Comparison of ENCODE assay signal across 17 cellular contexts in the genomic region with DNA sequence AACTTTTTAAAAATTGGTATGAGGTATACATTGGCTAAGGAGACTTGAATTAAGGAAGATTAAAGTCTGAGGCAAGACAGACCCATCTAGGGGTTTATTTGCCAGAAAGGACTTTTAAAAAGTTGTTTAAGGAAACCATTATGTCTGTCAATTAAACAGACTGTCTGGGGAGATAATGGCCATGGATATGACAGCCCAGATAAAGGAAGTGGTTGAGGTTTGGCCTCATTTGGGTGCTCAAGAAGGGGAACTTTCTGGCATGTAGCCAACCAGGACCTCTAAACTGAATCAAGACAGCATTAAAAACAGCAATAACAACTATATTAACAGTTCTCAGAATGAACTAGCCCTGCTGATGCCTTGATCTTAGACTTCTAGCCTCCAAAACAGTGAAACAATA. TPM values are rescaled to one million over a fixed set of nuclear protein-coding genes. Genes with fewer than 3 reads are reported as not detected.
DNase-seq lines count a peak whose midpoint lies in the region; ATAC-seq, FAIRE-seq and TF ChIP-seq lines count a peak whose summit lies in the region.
"Had no signal": no experiment of that assay in that cellular context is flagged by ENCODE, and none has a peak within 500 bp of the region (broad histone marks: within the 10 kb centered on the region; RNA-seq: fewer than 3 reads in every experiment).

No MANE protein-coding gene starts in this region.

- no TSS peak for BruUV-seq in OCI-LY7 (replicated peaks; lab: Mats Ljungman, UMichigan)

- H3K9me3 ChIP-seq in BLaER1 treated with 17β-estradiol and CSF1 and Interleukin-3, amounts not matched to agents 10 nM and 100 nM (replicated peaks in 1 of 11) = peaks cover 17 to 36% (median 25%) of the 10 kb centered on the region in 11 experiments
- H3K9me3 ChIP-seq in OCI-LY7 (ENCODE audit: low read length) = peaks cover 25% of the 10 kb centered on the region; the same call in 1 of the 2 replicates

- peak; percentile 26 for FAIRE-seq in GM18507 (lab: Jason Lieb, UNC)

- intact Hi-C loops in OCI-LY7 (cut with micrococcal nuclease; ENCODE audit: unreplicated experiment) = no loop called here

- peak overlapping the region; percentile 68 for H3K27ac Mint-ChIP-seq in central memory CD8-positive, alpha-beta T cell (ENCODE audit: low read depth)
- H3K27ac Mint-ChIP-seq: activated naive CD4-positive, alpha-beta T cell treated with anti-CD3 and anti-CD28 coated beads, Interleukin-2, amount 50 U/mL, for 72 hours had no signal

- H3K4me1 ChIP-seq in BLaER1 treated with 17β-estradiol and CSF1 and Interleukin-3, amounts not matched to agents 10 nM and 100 nM = peaks cover 11 to 50% (median 28%) of the 10 kb centered on the region in 10 experiments
- H3K4me1 ChIP-seq in OCI-LY7 (ENCODE audit: insufficient read depth, low read length, poor library complexity, severe bottlenecking) = peaks cover 12% of the 10 kb centered on the region
- H3K4me1 ChIP-seq: upper lobe of left lung had no signal

- POLR2A ChIA-PET in OCI-LY7 (lab: Charles Lee) = no interaction called here

- no peak overlapping the region for H3K9ac ChIP-seq in BLaER1 treated with 17β-estradiol and CSF1 and Interleukin-3, amounts not matched to agents 10 nM and 100 nM

- no peak overlapping the region for H3K4me3 ChIP-seq in BLaER1 treated with 17β-estradiol and CSF1 and Interleukin-3, amounts not matched to agents 10 nM and 100 nM
- H3K4me3 ChIP-seq in OCI-LY7 (ENCODE audit: low read depth, low read length, poor library complexity, severe bottlenecking) = peak overlapping the region; percentile 4
- H3K4me3 ChIP-seq: hepatocyte, upper lobe of left lung had no signal

- peaks cover 0 to 11% (median 0%) of the 10 kb centered on the region in 11 experiments; a peak in 2 of 22 replicates for H3K27me3 ChIP-seq in BLaER1 treated with 17β-estradiol and CSF1 and Interleukin-3, amounts not matched to agents 10 nM and 100 nM
- H3K27me3 ChIP-seq: hepatocyte, upper lobe of left lung had no signal

- H3K4me1 Mint-ChIP-seq in central memory CD8-positive, alpha-beta T cell = peaks cover 33% of the 10 kb centered on the region

- peak overlapping the region; percentile 3 for H3K4me3 Mint-ChIP-seq in central memory CD8-positive, alpha-beta T cell

- peak overlapping the region; percentile 39 to 77 (median 50) for H3K4me2 ChIP-seq in BLaER1 treated with 17β-estradiol and CSF1 and Interleukin-3, amounts not matched to agents 10 nM and 100 nM
- H3K4me2 ChIP-seq in OCI-LY7 (ENCODE audit: low read length) = peak overlapping the region; percentile 39
- H3K4me2 ChIP-seq: hepatocyte had no signal

- no peaks in the 10 kb centered on the region for H3K79me2 ChIP-seq in OCI-LY7 (ENCODE audit: insufficient read depth, low read depth, low read length)
- H3K79me2 ChIP-seq: hepatocyte had no signal

- no peak overlapping the region for H2AFZ ChIP-seq in OCI-LY7 (ENCODE audit: low read length)
- H2AFZ ChIP-seq: hepatocyte had no signal

- H4K20me1 ChIP-seq in BLaER1 treated with 17β-estradiol and CSF1 and Interleukin-3, amounts not matched to agents 10 nM and 100 nM = no peaks in the 10 kb centered on the region
- H4K20me1 ChIP-seq in OCI-LY7 (ENCODE audit: insufficient read depth, low read length) = no peaks in the 10 kb centered on the region

- CTCF ChIA-PET in OCI-LY7 (lab: Charles Lee; ENCODE audit: unreplicated experiment) = no interaction called here

- TF ChIP-seq CTCF in OCI-LY7 (conservative IDR thresholded peaks at IDR 0.05; ENCODE audit: low read length) (no peak), GM20000 (IDR thresholded peaks at IDR 0.05; ENCODE audit: extremely low read depth, missing control alignments) (no peak)

- DNase-seq in GM18507 (ENCODE audit: extremely low spot score, insufficient read length, low read depth) = no peak
- DNase-seq in OCI-LY7 (ENCODE audit: low spot score) = peak; percentile 61
- no peak for DNase-seq in central memory CD8-positive, alpha-beta T cell (ENCODE audit: low spot score in 2 of 2)
- no peak for DNase-seq in activated naive CD4-positive, alpha-beta T cell treated with anti-CD3 and anti-CD28 coated beads, Interleukin-2, amount 50 U/mL, for 16 hours
- no peak for DNase-seq in GM20000 (ENCODE audit: low spot score)
- no peak for DNase-seq in retina
- DNase-seq: GOT3, NCI-H2171, upper lobe of left lung had no signal

- no peaks in the 10 kb centered on the region for H3K27me3 Mint-ChIP-seq in central memory CD8-positive, alpha-beta T cell

- H3K36me3 ChIP-seq in BLaER1 treated with 17β-estradiol and CSF1 and Interleukin-3, amounts not matched to agents 10 nM and 100 nM = no peaks in the 10 kb centered on the region; a peak in 1 of 22 replicates
- no peaks in the 10 kb centered on the region for H3K36me3 ChIP-seq in OCI-LY7 (ENCODE audit: insufficient read depth, low read length)
- H3K36me3 ChIP-seq: upper lobe of left lung had no signal

- H3K27ac ChIP-seq in BLaER1 treated with 17β-estradiol and CSF1 and Interleukin-3, amounts not matched to agents 10 nM and 100 nM = no peak overlapping the region
- H3K27ac ChIP-seq in OCI-LY7 (ENCODE audit: low read depth, low read length, poor library complexity, severe bottlenecking) = no peak overlapping the region
- H3K27ac ChIP-seq: epithelial cell of prostate, hepatocyte, upper lobe of left lung had no signal

- H3K36me3 Mint-ChIP-seq in central memory CD8-positive, alpha-beta T cell (ENCODE audit: insufficient read depth) = no peaks in the 10 kb centered on the region

- no peaks in the 10 kb centered on the region for H3K9me2 ChIP-seq in OCI-LY7 (ENCODE audit: insufficient read depth, low read length)

- peak; percentile 78 for ATAC-seq in central memory CD8-positive, alpha-beta T cell (replicated peaks; ENCODE audit: extremely low read depth, poor library complexity, severe bottlenecking)
- no peak for ATAC-seq in GM21390 (IDR thresholded peaks at IDR 0.05; ENCODE audit: unreplicated experiment)
- ATAC-seq: activated naive CD4-positive, alpha-beta T cell treated with anti-CD3 and anti-CD28 coated beads, Interleukin-2, amount 50 U/mL, for 72 hours had no signal

- peaks cover 12% of the 10 kb centered on the region for H3K9me3 Mint-ChIP-seq in central memory CD8-positive, alpha-beta T cell

RNA-seq across cellular contexts. Expression of a gene that starts 9.9 kb away (rescaled TPM):
- not detected in 2 replicates for total RNA-seq in OCI-LY7 (2014; rRNA removed; shearing (Covaris generic))
- total RNA-seq in OCI-LY7 (2022) = not detected in 2 replicates
- total RNA-seq: activated naive CD4-positive, alpha-beta T cell treated with anti-CD3 and anti-CD28 coated beads, Interleukin-2, amount 50 U/mL, for 72 hours; cardiac septum; hepatocyte; LHCN-M2; T-helper 2 cell treated with Interferon-gamma antibody and Interleukin-4, amounts not matched to agents 100 ng/mL and 5 ng/mL, for 36 hours; upper lobe of left lung had no signal
